8 cellular contexts compared by ENCODE assay signal in the genomic region with DNA sequence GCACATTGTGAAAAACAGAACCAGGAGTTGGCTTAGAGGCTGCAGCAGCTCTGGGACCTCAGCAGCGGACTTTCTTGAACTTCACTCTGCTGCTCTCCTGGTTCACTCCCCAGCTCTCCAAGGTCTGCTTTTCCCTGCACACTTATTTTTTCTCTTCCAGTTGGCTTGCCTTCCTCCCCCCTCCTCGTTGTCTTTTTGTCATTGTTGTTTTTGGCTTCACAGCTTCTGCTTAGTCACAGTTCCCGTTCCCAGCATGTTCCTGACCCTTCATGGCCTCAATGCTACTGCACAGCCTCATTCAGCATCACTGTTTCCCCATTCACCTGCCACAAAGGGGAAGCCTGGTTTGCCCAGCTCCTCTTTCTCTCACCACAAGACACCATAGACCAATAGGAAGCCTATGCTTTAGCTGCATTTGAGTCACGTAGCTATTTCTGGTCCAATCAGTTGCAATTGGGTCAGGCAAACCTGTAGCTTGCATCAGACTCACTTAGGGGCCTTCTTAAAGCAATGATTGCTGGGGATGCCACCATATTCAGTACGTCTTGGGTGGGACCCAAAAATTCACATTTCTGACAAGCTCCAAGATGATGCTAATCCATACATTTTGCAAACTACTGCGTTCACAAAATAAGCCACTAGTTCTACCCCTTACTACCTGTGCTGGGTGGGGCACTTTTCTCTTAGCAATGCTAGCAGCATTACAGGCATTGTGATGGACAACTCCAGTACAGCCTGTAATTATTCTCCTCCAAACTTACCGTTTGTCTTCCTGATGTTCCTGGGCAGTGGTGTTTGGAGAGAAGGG. TPM values are rescaled to one million over a fixed set of nuclear protein-coding genes. Genes with fewer than 3 reads are reported as not detected.
DNase-seq lines count a peak whose midpoint lies in the region; ATAC-seq and TF ChIP-seq lines count a peak whose summit lies in the region.

No MANE protein-coding gene starts in this region.

- peaks cover 65 to 74% of the 10 kb centered on the region in 2 experiments for H3K4me1 ChIP-seq in neutrophil (ENCODE audit: control insufficient read depth in 1 of 2, insufficient read depth in 1 of 2, low read depth in 1 of 2, low read length in 1 of 2)

- ATAC-seq in GM18502 (IDR thresholded peaks at IDR 0.05; ENCODE audit: poor library complexity, unreplicated experiment) (peak; percentile 81), HG02588 (IDR thresholded peaks at IDR 0.05; ENCODE audit: unreplicated experiment) (peak; percentile 61), GM18867 (IDR thresholded peaks at IDR 0.05; ENCODE audit: unreplicated experiment) (no peak)

- TF ChIP-seq CTCF in neutrophil (IDR thresholded peaks at IDR 0.05): peak; percentile 14

- H3K9me3 ChIP-seq in neutrophil: no peaks in the 10 kb centered on the region

- H3K27me3 ChIP-seq in neutrophil: no peaks in the 10 kb centered on the region

- intact Hi-C loops in posterior vena cava (cut with DNase I): no loop called here

- DNase-seq in OCI-M1 (lab: John Stamatoyannopoulos, UW): peak; percentile 77
- peak; percentile 96 for DNase-seq in dermis blood vessel endothelial cell
- no peak for DNase-seq in posterior vena cava (ENCODE audit: low spot score)
- no peak for DNase-seq in epidermal melanocyte (ENCODE audit: insufficient read length, low spot score)

- H3K36me3 ChIP-seq in neutrophil: no peaks in the 10 kb centered on the region

- peak overlapping the region; percentile 99 for H3K27ac ChIP-seq in neutrophil

- peak overlapping the region; percentile 53 to 59 for H3K4me3 ChIP-seq in neutrophil (ENCODE audit: low read depth in 1 of 2, low read length in 1 of 2)

RNA-seq across cellular contexts. Expression of a gene that starts 7.8 kb away (rescaled TPM):
- total RNA-seq in dermis blood vessel endothelial cell (97.2 and 102 TPM in 2 replicates), posterior vena cava (10 to 100 TPM; 24.3 to 29.8 TPM)

RNA-seq across cellular contexts. Expression of a gene that starts 18.3 kb away (rescaled TPM):
- total RNA-seq in dermis blood vessel endothelial cell (47.5 and 59.7 TPM in 2 replicates), posterior vena cava (100 to 1,000 TPM; 136 to 147 TPM)

Comparison
In these comparisons a context has a peak if more than half of its experiments do, and no peak if none do; other contexts are left out.
1. DNase-seq: peak in OCI-M1 (single experiment) and dermis blood vessel endothelial cell (single experiment); none in posterior vena cava (single experiment) and epidermal melanocyte (single experiment).